ENCODE assay signal across 2 cellular contexts in genomic region chr6:33112148-33112547, GRCh38.
TF ChIP-seq lines count a peak whose summit lies in the region.

No MANE protein-coding gene starts in this region.

TF ChIP-seq in GM23338, 12 proteins besides CTCF, POLR2A, EP300 and RAD21:
- TF ChIP-seq ZNF114 (CRISPR knock-in tag; IDR thresholded peaks at IDR 0.05) (no peak), CREB1 (CRISPR knock-in tag; IDR thresholded peaks at IDR 0.05; ENCODE audit: low read depth) (peak; percentile 46), JUNB (IDR thresholded peaks at IDR 0.05; ENCODE audit: unreplicated experiment) (no peak), STAT1 (IDR thresholded peaks at IDR 0.05; ENCODE audit: unreplicated experiment) (no peak), EZH2 (IDR thresholded peaks at IDR 0.05; ENCODE audit: low read depth, unreplicated experiment) (no peak), NANOG (IDR thresholded peaks at IDR 0.05; ENCODE audit: borderline replicate concordance) (no peak), POLR2AphosphoS5 (IDR thresholded peaks at IDR 0.05; ENCODE audit: low read depth) (no peak)

TF ChIP-seq in K562, 482 proteins besides CTCF, POLR2A, EP300 and RAD21 (continues in another document):
- TF ChIP-seq, protein P1, sequence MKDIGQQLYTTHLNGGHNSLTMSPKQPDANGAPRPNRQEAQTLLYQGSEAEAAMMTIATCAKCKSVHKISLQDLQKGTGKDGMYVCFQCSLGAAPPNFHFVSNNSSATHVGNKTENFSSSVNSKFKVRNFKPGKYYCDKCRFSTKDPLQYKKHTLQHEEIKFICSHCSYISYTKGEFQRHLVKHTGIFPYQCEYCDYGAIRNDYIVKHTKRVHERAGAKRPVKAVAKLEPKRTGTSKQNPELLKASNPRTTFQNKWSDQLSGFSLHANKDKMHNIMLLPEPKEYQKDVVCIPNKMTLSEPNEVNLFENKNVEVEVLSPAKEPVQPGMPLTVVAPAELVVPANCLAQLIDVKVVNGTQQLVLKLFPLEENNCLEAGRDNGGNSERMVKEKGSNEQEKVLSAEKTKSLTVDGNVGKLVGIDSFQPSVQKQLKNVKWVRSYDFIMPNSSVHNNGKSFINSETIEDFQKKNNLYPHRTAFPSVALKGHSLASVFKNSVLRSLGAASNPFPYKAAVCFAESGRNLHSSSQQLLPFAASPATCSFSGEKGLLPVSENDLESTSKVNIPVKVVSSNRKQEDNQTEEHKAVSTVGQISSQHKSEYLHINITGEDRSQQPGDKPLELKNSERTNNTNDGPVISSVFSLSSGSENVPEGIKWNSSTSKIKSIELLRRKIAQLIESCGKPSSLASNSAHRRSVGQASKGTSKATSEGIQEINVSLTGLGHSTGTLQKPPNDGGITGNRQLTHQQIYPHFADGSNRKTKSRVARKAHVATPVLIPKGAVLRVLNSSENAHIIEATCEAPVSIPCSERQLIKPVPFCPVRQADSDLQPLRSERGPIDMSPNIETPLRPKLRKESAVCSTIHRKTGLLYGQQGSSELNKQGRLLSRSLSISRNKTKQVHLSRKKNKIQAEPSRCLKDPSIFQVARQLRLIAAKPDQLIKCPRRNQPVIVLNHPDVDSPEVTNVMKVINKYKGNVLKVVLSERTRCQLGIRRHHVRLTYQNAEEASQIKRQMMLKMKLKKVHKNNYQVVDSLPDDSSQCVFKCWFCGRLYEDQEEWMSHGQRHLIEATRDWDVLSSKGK (CRISPR knock-in tag; IDR thresholded peaks at IDR 0.05) = no peak
- TF ChIP-seq, protein P2, sequence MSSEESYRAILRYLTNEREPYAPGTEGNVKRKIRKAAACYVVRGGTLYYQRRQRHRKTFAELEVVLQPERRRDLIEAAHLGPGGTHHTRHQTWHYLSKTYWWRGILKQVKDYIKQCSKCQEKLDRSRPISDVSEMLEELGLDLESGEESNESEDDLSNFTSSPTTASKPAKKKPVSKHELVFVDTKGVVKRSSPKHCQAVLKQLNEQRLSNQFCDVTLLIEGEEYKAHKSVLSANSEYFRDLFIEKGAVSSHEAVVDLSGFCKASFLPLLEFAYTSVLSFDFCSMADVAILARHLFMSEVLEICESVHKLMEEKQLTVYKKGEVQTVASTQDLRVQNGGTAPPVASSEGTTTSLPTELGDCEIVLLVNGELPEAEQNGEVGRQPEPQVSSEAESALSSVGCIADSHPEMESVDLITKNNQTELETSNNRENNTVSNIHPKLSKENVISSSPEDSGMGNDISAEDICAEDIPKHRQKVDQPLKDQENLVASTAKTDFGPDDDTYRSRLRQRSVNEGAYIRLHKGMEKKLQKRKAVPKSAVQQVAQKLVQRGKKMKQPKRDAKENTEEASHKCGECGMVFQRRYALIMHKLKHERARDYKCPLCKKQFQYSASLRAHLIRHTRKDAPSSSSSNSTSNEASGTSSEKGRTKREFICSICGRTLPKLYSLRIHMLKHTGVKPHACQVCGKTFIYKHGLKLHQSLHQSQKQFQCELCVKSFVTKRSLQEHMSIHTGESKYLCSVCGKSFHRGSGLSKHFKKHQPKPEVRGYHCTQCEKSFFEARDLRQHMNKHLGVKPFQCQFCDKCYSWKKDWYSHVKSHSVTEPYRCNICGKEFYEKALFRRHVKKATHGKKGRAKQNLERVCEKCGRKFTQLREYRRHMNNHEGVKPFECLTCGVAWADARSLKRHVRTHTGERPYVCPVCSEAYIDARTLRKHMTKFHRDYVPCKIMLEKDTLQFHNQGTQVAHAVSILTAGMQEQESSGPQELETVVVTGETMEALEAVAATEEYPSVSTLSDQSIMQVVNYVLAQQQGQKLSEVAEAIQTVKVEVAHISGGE (CRISPR knock-in tag; IDR thresholded peaks at IDR 0.05) = no peak
- TF ChIP-seq ZNF644 (tag; IDR thresholded peaks at IDR 0.05; ENCODE audit: low read depth) (no peak), ZNF740 (CRISPR knock-in tag; IDR thresholded peaks at IDR 0.05) (no peak), ZNF740 (tag; IDR thresholded peaks at IDR 0.05) (no peak), ATF1 (CRISPR knock-in tag; IDR thresholded peaks at IDR 0.05) (no peak), ATF1 (tag; IDR thresholded peaks at IDR 0.05) (peak; percentile 78), FOXA1 (IDR thresholded peaks at IDR 0.05; ENCODE audit: borderline replicate concordance) (no peak), RFX5 (IDR thresholded peaks at IDR 0.05; ENCODE audit: low read depth, low read length) (peak; percentile 98), DNMT1 (IDR thresholded peaks at IDR 0.05) (no peak), ZC3H4 (CRISPR knock-in tag; IDR thresholded peaks at IDR 0.05; ENCODE audit: borderline replicate concordance) (no peak), ZNF263 (CRISPR knock-in tag; IDR thresholded peaks at IDR 0.05; ENCODE audit: borderline replicate concordance) (no peak), CCNT2 (IDR thresholded peaks at IDR 0.05; ENCODE audit: borderline replicate concordance, extremely low read depth, insufficient read length, low read depth, low read length) (no peak), ZNF592 (IDR thresholded peaks at IDR 0.05) (no peak), RNF2 (IDR thresholded peaks at IDR 0.05) (no peak), NFE2L1 (tag; IDR thresholded peaks at IDR 0.05; ENCODE audit: borderline replicate concordance, low read depth) (no peak), SNRNP70 (optimal IDR thresholded peaks at IDR 0.05; ENCODE audit: low read depth, low read length) (no peak), FOS (IDR thresholded peaks at IDR 0.05; ENCODE audit: extremely low read depth, insufficient read length) (peak; percentile 26), ETV5 (CRISPR knock-in tag; IDR thresholded peaks at IDR 0.05; ENCODE audit: low read depth) (no peak), TRIM25 (IDR thresholded peaks at IDR 0.05; ENCODE audit: borderline replicate concordance) (no peak), CHD1 (IDR thresholded peaks at IDR 0.05; ENCODE audit: low read length) (no peak), PRMT5 (CRISPR knock-in tag; IDR thresholded peaks at IDR 0.05) (no peak), ZNF57 (CRISPR knock-in tag; IDR thresholded peaks at IDR 0.05) (no peak), SIX5 (IDR thresholded peaks at IDR 0.05; ENCODE audit: borderline replicate concordance in 1 of 2, insufficient read depth in 1 of 2, low read depth in 1 of 2, low read length in 2 of 2) (no peak), STAT5B (CRISPR knock-in tag; IDR thresholded peaks at IDR 0.05) (no peak), ZNF431 (CRISPR knock-in tag; IDR thresholded peaks at IDR 0.05) (no peak), E2F5 (CRISPR knock-in tag; IDR thresholded peaks at IDR 0.05) (no peak), MCM7 (IDR thresholded peaks at IDR 0.05) (no peak), SREBF2 (CRISPR knock-in tag; IDR thresholded peaks at IDR 0.05) (no peak), MYC (IDR thresholded peaks at IDR 0.05; ENCODE audit: low read depth, low read length) (no peak), MYC (CRISPR knock-in tag; IDR thresholded peaks at IDR 0.05; ENCODE audit: borderline replicate concordance, low read depth) (no peak)
- TF ChIP-seq, protein P3, sequence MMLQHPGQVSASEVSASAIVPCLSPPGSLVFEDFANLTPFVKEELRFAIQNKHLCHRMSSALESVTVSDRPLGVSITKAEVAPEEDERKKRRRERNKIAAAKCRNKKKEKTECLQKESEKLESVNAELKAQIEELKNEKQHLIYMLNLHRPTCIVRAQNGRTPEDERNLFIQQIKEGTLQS (IDR thresholded peaks at IDR 0.05) = 0 out of 2 replicates have a peak, but pooled peaks have one; percentile 17
- TF ChIP-seq, protein P3 (CRISPR knock-in tag; conservative IDR thresholded peaks at IDR 0.05) = no peak
